ENCODE assay signal across 26 cellular contexts in genomic region chr5:179307931-179308471, GRCh38. TPM values are rescaled to one million over a fixed set of nuclear protein-coding genes. Genes with fewer than 3 reads are reported as not detected.
A peak's percentile ranks its signal among the peaks of the same experiment; 100 is the strongest.
DNase-seq lines count a peak whose midpoint lies in the region; ATAC-seq and TF ChIP-seq lines count a peak whose summit lies in the region.
"Had no signal": no experiment of that assay in that cellular context is flagged by ENCODE, and none has a peak within 500 bp of the region (broad histone marks: within the 10 kb centered on the region; RNA-seq: fewer than 3 reads in every experiment).

No MANE protein-coding gene starts in this region.

- H3K36me3 Mint-ChIP-seq in WTC11 = peaks cover 3% of the 10 kb centered on the region
- H3K36me3 Mint-ChIP-seq: CD4-positive, alpha-beta memory T cell had no signal

- no CpG with 5 or more reads among the region's 24 CpGs for WGBS in mesendoderm (ENCODE audit: extremely low coverage, insufficient coverage, low lambda C conversion rate)
- 69 to 79% (median 76%) methylated on average over 20 to 24 of the region's 24 CpGs for WGBS in spleen, 5 donors
- WGBS in GM23248 (ENCODE audit: low coverage in 1 of 2, low lambda C conversion rate in 2 of 2, missing lambda C conversion rate in 2 of 2), 2 experiments = 82% methylated on average over 20 to 24 of the region's 24 CpGs

- no peak overlapping the region for H2AK5ac ChIP-seq in mesendoderm (ENCODE audit: low read length)

- H3K27ac ChIP-seq in mesendoderm (ENCODE audit: low read depth, low read length) = no peak overlapping the region
- H3K27ac ChIP-seq in spleen = peak overlapping the region in 1 of 8 donors; percentile 11
- H3K27ac ChIP-seq in GM23248 = no peak overlapping the region
- H3K27ac ChIP-seq: 22Rv1, body of pancreas, epithelial cell of prostate, Peyer's patch, SJCRH30, upper lobe of left lung had no signal

- H2BK15ac ChIP-seq in mesendoderm (replicated peaks; ENCODE audit: low read depth) = no peak overlapping the region

- H3K9ac ChIP-seq in mesendoderm (ENCODE audit: low read length) = no peak overlapping the region
- H3K9ac ChIP-seq in GM23248 = no peak overlapping the region

- H4K5ac ChIP-seq in mesendoderm (ENCODE audit: low read length) = no peak overlapping the region

- no peak overlapping the region for H3K56ac ChIP-seq in mesendoderm (ENCODE audit: low read length)

- H3K36me3 ChIP-seq in mesendoderm (ENCODE audit: control insufficient read depth, insufficient read depth, low read length) (no peaks in the 10 kb centered on the region), spleen (no peaks in the 10 kb centered on the region), GM23248 (ENCODE audit: low read depth) (no peaks in the 10 kb centered on the region)
- H3K36me3 ChIP-seq: Peyer's patch, SJCRH30, upper lobe of left lung had no signal

- no peaks in the 10 kb centered on the region for H4K20me1 ChIP-seq in GM23248 (ENCODE audit: insufficient read depth)

- no peak for TF ChIP-seq POLR2A in spleen (IDR thresholded peaks at IDR 0.05)

- H3K4ac ChIP-seq in mesendoderm (ENCODE audit: low read depth, low read length) = no peak overlapping the region

- intact Hi-C loops in spleen (cut with DNase I; ENCODE audit: low total_unique reads) = no loop called here

- H3K4me3 ChIP-seq in mesendoderm (ENCODE audit: low read length) = no peak overlapping the region
- no peak overlapping the region for H3K4me3 ChIP-seq in spleen
- H3K4me3 ChIP-seq in GM23248 = no peak overlapping the region
- H3K4me3 ChIP-seq: body of pancreas, GM23338, Peyer's patch, SJCRH30, upper lobe of left lung had no signal

- H3K27me3 ChIP-seq in mesendoderm (ENCODE audit: insufficient read depth, low read length, poor library complexity) (no peaks in the 10 kb centered on the region), spleen (replicated peaks in 1 of 7) (no peaks in the 10 kb centered on the region), GM23248 (replicated peaks; ENCODE audit: insufficient read depth) (no peaks in the 10 kb centered on the region)
- H3K27me3 ChIP-seq: body of pancreas, Peyer's patch, SJCRH30, upper lobe of left lung had no signal

- peaks cover 29% of the 10 kb centered on the region for H3K9me3 Mint-ChIP-seq in WTC11

- H3K9me2 ChIP-seq in GM23248 (ENCODE audit: insufficient read depth) = no peaks in the 10 kb centered on the region

- H2BK5ac ChIP-seq in mesendoderm (ENCODE audit: low read length) = no peak overlapping the region

- 0 out of 2 replicates have a peak, but pooled peaks cover 3% of the 10 kb centered on the region for H3K27me3 Mint-ChIP-seq in WTC11 (ENCODE audit: low read depth)

- H3K79me2 ChIP-seq in mesendoderm (ENCODE audit: control insufficient read depth, insufficient read depth, low read length) (no peaks in the 10 kb centered on the region), GM23248 (ENCODE audit: insufficient read depth) (peaks cover 91% of the 10 kb centered on the region)

- no peaks in the 10 kb centered on the region for H3K79me1 ChIP-seq in mesendoderm (ENCODE audit: low read length)

- TF ChIP-seq CTCF in WTC11 (IDR thresholded peaks at IDR 0.05) = no peak
- TF ChIP-seq CTCF in spleen (IDR thresholded peaks at IDR 0.05 in 8 of 11, conservative IDR thresholded peaks at IDR 0.05 in 3 of 11) = no peak

- in situ Hi-C loops in GM23248 (cut with MboI) = no loop called here

- no peak overlapping the region for H3K4me3 Mint-ChIP-seq in WTC11
- H3K4me3 Mint-ChIP-seq: activated T-cell treated with anti-CD3 and anti-CD28 coated beads, Interleukin-2, amount 50 U/mL, for 72 hours; CD4-positive, alpha-beta memory T cell; GM23338 had no signal

- no peak overlapping the region for H2BK120ac ChIP-seq in mesendoderm (ENCODE audit: low read depth, low read length)

- H4K8ac ChIP-seq in mesendoderm (ENCODE audit: low read depth, low read length) = no peak overlapping the region

- H3K4me1 ChIP-seq in mesendoderm (ENCODE audit: control insufficient read depth, low read depth, low read length) (no peaks in the 10 kb centered on the region), spleen (peaks cover 0 to 39% (median 14%) of the 10 kb centered on the region in 6 donors), GM23248 (ENCODE audit: insufficient read depth) (peaks cover 34% of the 10 kb centered on the region)
- H3K4me1 ChIP-seq: body of pancreas, Peyer's patch, SJCRH30 had no signal

- H3K9me3 ChIP-seq in spleen = peaks cover 0 to 40% (median 33%) of the 10 kb centered on the region in 8 donors
- H3K9me3 ChIP-seq in GM23248 (ENCODE audit: low read depth) = no peaks in the 10 kb centered on the region
- H3K9me3 ChIP-seq: Peyer's patch, SJCRH30 had no signal

- POLR2A ChIA-PET in WTC11 (lab: Charles Lee) = interaction anchor here (0.6 kb wide), 1 partner anchor 8 kb away, joined by 3 read pairs; no protein-coding TSS in a partner anchor

- CTCF ChIA-PET in WTC11 (lab: Charles Lee) = no interaction called here

- H3F3A ChIP-seq in GM23248 (ENCODE audit: insufficient read depth) = peaks cover 35% of the 10 kb centered on the region

- no peak overlapping the region for H3K23ac ChIP-seq in mesendoderm (ENCODE audit: low read length)

- H2AFZ ChIP-seq in GM23248 = no peak overlapping the region
- H2AFZ ChIP-seq: GM23338 had no signal

- H3K4me1 Mint-ChIP-seq in WTC11 = no peaks in the 10 kb centered on the region
- H3K4me1 Mint-ChIP-seq: CD4-positive, alpha-beta memory T cell; GM23338 had no signal

- DNase-seq in DMS79 treated with DMSO at 0.1 percent for 48 hours (lab: John Stamatoyannopoulos, UW) (peak; percentile 11), DMS79 (lab: John Stamatoyannopoulos, UW) (no peak), WTC11 (ENCODE audit: low spot score) (peak; percentile 6), mesendoderm (peak; percentile 5), spleen (peak; percentile 72), NCI-H69 (lab: John Stamatoyannopoulos, UW) (no peak), T-helper 9 cell (no peak), GM23248 (no peak)
- DNase-seq: activated CD4-positive, alpha-beta T cell treated with anti-CD3 and anti-CD28 coated beads, Interleukin-2, amount 50 U/mL, for 4 hours; activated naive CD4-positive, alpha-beta T cell treated with Interleukin-2 at 50 U/mL for 16 hours; activated T-cell treated with anti-CD3 and anti-CD28 coated beads, Interleukin-2, amount 50 U/mL, for 72 hours; AML-193; CD4-positive, alpha-beta memory T cell; effector CD4-positive, alpha-beta T cell; head of caudate nucleus; NCI-H1694 treated with DMSO at 0.1 percent for 48 hours; NCI-H2171 treated with DMSO at 0.1 percent for 48 hours; NCI-H526; nucleus accumbens; SJCRH30; upper lobe of left lung had no signal

- no peak for ATAC-seq in WTC11
- ATAC-seq: activated T-cell treated with anti-CD3 and anti-CD28 coated beads, Interleukin-2, amount 50 U/mL, for 72 hours; body of pancreas; GM23338 had no signal

- no peak overlapping the region for H3K27ac Mint-ChIP-seq in WTC11
- H3K27ac Mint-ChIP-seq: activated T-cell treated with anti-CD3 and anti-CD28 coated beads, Interleukin-2, amount 50 U/mL, for 72 hours; CD4-positive, alpha-beta memory T cell; GM23338 had no signal

- no peak overlapping the region for H3K4me2 ChIP-seq in mesendoderm (ENCODE audit: low read length)
- no peak overlapping the region for H3K4me2 ChIP-seq in GM23248 (ENCODE audit: unreplicated experiment)
- H3K4me2 ChIP-seq: GM23338 had no signal

- no peak overlapping the region for H3K18ac ChIP-seq in mesendoderm (ENCODE audit: low read length)

TF ChIP-seq in WTC11, 78 proteins besides CTCF, POLR2A, EP300 and RAD21:
- TF ChIP-seq GRHL2 (CRISPR knock-in tag; IDR thresholded peaks at IDR 0.05; ENCODE audit: insufficient replicate concordance, severe bottlenecking) (no peak), E2F5 (CRISPR knock-in tag; IDR thresholded peaks at IDR 0.05) (no peak)

RNA-seq across cellular contexts. Expression of gene ADAMTS2, which starts 37.3 kb away (rescaled TPM):
- total RNA-seq in WTC11 (2021) (6.9 to 11.2 TPM (median 9.0 TPM) in 3 replicates), spleen (100 to 1,000 TPM in 1 of 7 donors, 10 to 100 TPM in 6; 44.0 to 101 (median 64.5) TPM)
- 0.59 TPM for polyA plus RNA-seq in mesendoderm (2013, experiment 1 of 2)
- polyA plus RNA-seq in mesendoderm (2013, experiment 2 of 2) = 0.83 TPM
- polyA plus RNA-seq in spleen (10 to 100 TPM in 1 of 3 donors, 1 to 10 TPM in 2; 4.0 to 16.8 (median 4.4) TPM), GM23248 (2016; fragmentation: Nextera tagmentation; extraction: Ambion mirVana) (61.3 and 62.0 TPM in 2 replicates)
- total RNA-seq in GM23248 (2014; rRNA removed; shearing (Covaris generic)) = 132 and 141 TPM in 2 replicates
- total RNA-seq: activated T-cell treated with anti-CD3 and anti-CD28 coated beads, Interleukin-2, amount 50 U/mL, for 72 hours; CD4-positive, alpha-beta memory T cell; SJCRH30 had no signal

Comparison
In these comparisons a context has a peak if more than half of its experiments do, and no peak if none do; other contexts are left out.
1. DNase-seq: peak in DMS79 treated with DMSO at 0.1 percent for 48 hours (single experiment), WTC11 (single experiment), mesendoderm (single experiment) and spleen (single experiment); none in DMS79 (single experiment), NCI-H69 (single experiment), T-helper 9 cell (single experiment) and GM23248 (single experiment).